ENCODE assay signal across 8 cellular contexts in genomic region chr20:38073307-38074010, GRCh38. TPM values are rescaled to one million over a fixed set of nuclear protein-coding genes. Genes with fewer than 3 reads are reported as not detected.
DNase-seq lines count a peak whose midpoint lies in the region; TF ChIP-seq lines count a peak whose summit lies in the region.

No MANE protein-coding gene starts in this region.

- H3T11ph ChIP-seq in H9 (ENCODE audit: low read length), result no peak overlapping the region

- H3K27ac Mint-ChIP-seq in H9, result peak overlapping the region in 2 of 3 experiments; percentile 27 to 49; a peak in 2 of 7 replicates
- peak overlapping the region in 4 of 5 experiments; percentile 79 to 90 (median 88) for H3K27ac Mint-ChIP-seq in brain

- H4K5ac ChIP-seq in H9 (ENCODE audit: insufficient read length, low read depth, low read length), result no peak overlapping the region

- H3K4ac ChIP-seq in H9 (ENCODE audit: low read depth, low read length), result no peak overlapping the region

- no peak overlapping the region for H2BK5ac ChIP-seq in H9 (ENCODE audit: insufficient read length, low read length)

- H3K18ac ChIP-seq in H9 (ENCODE audit: insufficient read length, low read depth, low read length), result no peak overlapping the region

- peaks cover 12 to 19% of the 10 kb centered on the region in 2 experiments for H3K4me1 Mint-ChIP-seq in H9
- peaks cover 42% of the 10 kb centered on the region for H3K4me1 Mint-ChIP-seq in brain

- DNase-seq in DMS 273 (lab: John Stamatoyannopoulos, UW; ENCODE audit: unreplicated experiment), result peak; percentile 88
- DNase-seq in H9, result peak; percentile 36
- DNase-seq in NCI-H82 treated with DMSO at 0.1 percent for 48 hours (lab: John Stamatoyannopoulos, UW; ENCODE audit: unreplicated experiment), result peak; percentile 76
- peak; percentile 72 for DNase-seq in iPS-NIHi11 (ENCODE audit: low spot score)
- no peak for DNase-seq in cortex of kidney (lab: John Stamatoyannopoulos, UW)
- DNase-seq in NK-92 treated with Interleukin-12 subunit alpha and Interleukin-12 subunit beta, amount 100 ng/mL, for 24 hours (lab: John Stamatoyannopoulos, UW), result no peak

- no peaks in the 10 kb centered on the region for H3K9me3 ChIP-seq in H9 (ENCODE audit: control insufficient read depth, low read depth, low read length)
- no peaks in the 10 kb centered on the region for H3K9me3 ChIP-seq in skeletal muscle tissue (ENCODE audit: control insufficient read depth in 3 of 3, low read length in 3 of 3)

- H3K79me1 ChIP-seq in H9 (ENCODE audit: insufficient read depth, low read depth, low read length, poor library complexity, severe bottlenecking), result no peaks in the 10 kb centered on the region

- H3K4me3 Mint-ChIP-seq in H9 (no peak overlapping the region), brain (peak overlapping the region in 1 of 5 experiments; percentile 5)

- WGBS in H9 (ENCODE audit: extremely low coverage, insufficient read length, low lambda C conversion rate), result no CpG with 5 or more reads among the region's 4 CpGs

- H3K4me3 ChIP-seq in skeletal muscle tissue (ENCODE audit: low read length in 3 of 3), result peak overlapping the region in 1 of 3 donors; percentile 36

- H2BK12ac ChIP-seq in H9 (ENCODE audit: insufficient read length, low read depth, low read length), result no peak overlapping the region

- no peak overlapping the region for H4K8ac ChIP-seq in H9 (replicated peaks; ENCODE audit: insufficient read length, low read depth, low read length)

- H2AK5ac ChIP-seq in H9 (ENCODE audit: insufficient read length, low read length), result no peak overlapping the region

- H2BK15ac ChIP-seq in H9 (ENCODE audit: low read depth, low read length), result no peak overlapping the region

- no peak overlapping the region for H3K56ac ChIP-seq in H9 (ENCODE audit: insufficient read length, low read depth, low read length)

- no peaks in the 10 kb centered on the region for H3K27me3 Mint-ChIP-seq in H9 (ENCODE audit: low read depth)
- no peaks in the 10 kb centered on the region for H3K27me3 Mint-ChIP-seq in brain

- no peak overlapping the region for H3K23ac ChIP-seq in H9 (ENCODE audit: insufficient read length, low read depth, low read length)

- H2AFZ ChIP-seq in H9 (ENCODE audit: low read length), result no peak overlapping the region

- no peaks in the 10 kb centered on the region for H3K79me2 ChIP-seq in H9 (ENCODE audit: insufficient read depth, low read length)

- H3K27ac ChIP-seq in H9 (ENCODE audit: insufficient read length, low read depth, low read length), result no peak overlapping the region
- H3K27ac ChIP-seq in skeletal muscle tissue (ENCODE audit: low read depth, low read length), result peak overlapping the region; percentile 84

- H2BK120ac ChIP-seq in H9 (ENCODE audit: low read depth, low read length, poor library complexity, severe bottlenecking), result no peak overlapping the region

- H3K4me1 ChIP-seq in H9 (ENCODE audit: insufficient read depth, low read length) (no peaks in the 10 kb centered on the region), skeletal muscle tissue (ENCODE audit: control insufficient read depth in 3 of 3, insufficient read depth in 3 of 3, low read length in 3 of 3) (peaks cover 30 to 41% (median 36%) of the 10 kb centered on the region in 3 donors)

- H2BK20ac ChIP-seq in H9 (ENCODE audit: low read depth, low read length, poor library complexity, severe bottlenecking), result no peak overlapping the region

- H3K36me3 Mint-ChIP-seq in H9 (ENCODE audit: insufficient read depth in 1 of 3, low read depth in 3 of 3) (peaks cover 25 to 55% (median 42%) of the 10 kb centered on the region in 3 experiments), brain (peaks cover 53% of the 10 kb centered on the region)

- TF ChIP-seq CTCF in H9 (conservative IDR thresholded peaks at IDR 0.05), result peak; percentile 86
- TF ChIP-seq CTCF in brain (conservative IDR thresholded peaks at IDR 0.05), result peak; percentile 79 to 85

- H3K14ac ChIP-seq in H9 (ENCODE audit: insufficient read depth, low read length), result no peak overlapping the region

- H4K91ac ChIP-seq in H9 (ENCODE audit: insufficient read length, low read depth, low read length), result no peak overlapping the region

- no peak overlapping the region for H3K4me2 ChIP-seq in H9 (ENCODE audit: insufficient read depth, insufficient read length, low read length)

- H3K9me3 Mint-ChIP-seq in H9 (no peaks in the 10 kb centered on the region), brain (peaks cover 0 to 17% (median 5%) of the 10 kb centered on the region in 5 experiments)

- peaks cover 17 to 29% (median 21%) of the 10 kb centered on the region in 3 donors for H3K36me3 ChIP-seq in skeletal muscle tissue (ENCODE audit: control insufficient read depth in 3 of 3, insufficient read depth in 3 of 3, low read length in 3 of 3)

- H3K27me3 ChIP-seq in H9 (ENCODE audit: insufficient read depth, low read length) (no peaks in the 10 kb centered on the region), skeletal muscle tissue (ENCODE audit: control insufficient read depth in 3 of 3, insufficient read depth in 3 of 3, low read length in 3 of 3) (no peaks in the 10 kb centered on the region)

- H4K20me1 ChIP-seq in H9 (ENCODE audit: control insufficient read depth, insufficient read depth, insufficient read length), result no peaks in the 10 kb centered on the region

- no peaks in the 10 kb centered on the region for H3K23me2 ChIP-seq in H9 (ENCODE audit: insufficient read length, low read depth, low read length, poor library complexity, severe bottlenecking)

- H3K9ac ChIP-seq in H9 (ENCODE audit: extremely low read depth, insufficient read length, low read length), result no peak overlapping the region
- H3K9ac ChIP-seq in skeletal muscle tissue (ENCODE audit: low read depth in 1 of 3, low read length in 3 of 3), result peak overlapping the region in 2 of 3 donors; percentile 5 to 24

RNA-seq across cellular contexts. Expression of gene RPRD1B, which starts 39.9 kb away (rescaled TPM):
- 33.4 and 34.3 TPM in 2 replicates for total RNA-seq in H9 (2021)
- 24.2 TPM for polyA plus RNA-seq in brain (ENCODE audit: insufficient read depth, low read depth, low replicate concordance)
- total RNA-seq in skeletal muscle tissue, result 35.5 TPM

RNA-seq across cellular contexts. Expression of gene TTI1, which starts 40.2 kb away (rescaled TPM):
- total RNA-seq in H9 (2021) (37.4 and 38.3 TPM in 2 replicates), skeletal muscle tissue (22.4 TPM)
- 30.7 TPM for polyA plus RNA-seq in brain (ENCODE audit: insufficient read depth, low read depth, low replicate concordance)

Comparison
In these comparisons a context has a peak if more than half of its experiments do, and no peak if none do; other contexts are left out.
1. DNase-seq: peak in DMS 273 (single experiment), H9 (single experiment), NCI-H82 treated with DMSO at 0.1 percent for 48 hours (single experiment) and iPS-NIHi11 (single experiment); none in cortex of kidney (single experiment) and NK-92 treated with Interleukin-12 subunit alpha and Interleukin-12 subunit beta, amount 100 ng/mL, for 24 hours (single experiment).